Comparison of ENCODE assay signal across 1 cellular context in the genomic region with DNA sequence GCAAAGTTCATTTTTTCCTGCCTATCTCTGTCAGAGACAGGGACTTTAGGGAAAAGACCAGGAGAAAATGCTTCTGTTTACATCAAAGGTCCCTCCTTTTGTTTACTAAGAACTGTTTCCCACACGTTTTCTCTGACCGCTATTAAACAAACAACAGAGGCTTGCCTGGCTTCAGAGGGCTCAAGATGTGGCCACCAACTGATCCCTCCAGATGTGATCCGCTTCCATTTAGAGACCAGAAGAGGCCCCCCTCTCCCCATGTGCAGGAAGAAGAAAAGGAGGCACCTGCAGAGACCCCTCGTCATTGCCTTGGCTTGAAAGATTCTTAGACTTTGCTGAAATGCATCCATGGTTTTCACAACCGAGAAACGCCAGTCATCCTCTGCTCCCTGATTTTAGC.
TF ChIP-seq lines count a peak whose summit lies in the region.

No MANE protein-coding gene starts in this region.

TF ChIP-seq in HepG2, 621 proteins besides CTCF, POLR2A, EP300 and RAD21 (continued from another document):
- no peak for TF ChIP-seq FOXP1 (IDR thresholded peaks at IDR 0.05)
- peak; percentile 41; the same call in 1 of the 2 replicates for TF ChIP-seq FOXP1 (CRISPR knock-in tag; IDR thresholded peaks at IDR 0.05)
- TF ChIP-seq NFE2L2 (IDR thresholded peaks at IDR 0.05; ENCODE audit: low read length), result peak; percentile 23; the same call in 1 of the 2 replicates
- peak; percentile 40; the same call in 1 of the 2 replicates for TF ChIP-seq STAG1 (CRISPR knock-in tag; IDR thresholded peaks at IDR 0.05)
- TF ChIP-seq BHLHE40 (IDR thresholded peaks at IDR 0.05; ENCODE audit: low read length), result peak; percentile 85
- no peak for TF ChIP-seq ZKSCAN8 (CRISPR knock-in tag; IDR thresholded peaks at IDR 0.05; ENCODE audit: borderline replicate concordance)
